Comparison of ENCODE assay signal across 10 cellular contexts in the genomic region with DNA sequence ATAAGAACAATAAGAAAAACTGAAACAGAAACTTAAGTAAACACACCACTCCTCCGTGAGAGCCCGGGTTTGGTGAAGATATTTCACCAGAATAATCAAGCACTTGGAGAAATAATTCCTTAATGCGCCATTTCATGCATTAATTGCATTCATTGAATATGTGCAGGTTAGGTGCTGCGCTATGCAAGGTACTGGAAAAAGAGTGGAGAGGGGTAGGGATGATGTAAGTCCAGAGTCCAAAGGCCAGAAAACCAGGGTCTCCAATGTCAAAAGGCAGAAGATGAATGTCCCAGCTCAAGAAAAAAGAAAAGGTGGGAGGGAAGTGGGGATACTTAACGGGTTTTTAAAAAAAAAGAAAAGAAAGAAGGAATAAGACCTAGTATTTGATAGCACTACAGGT. TPM values are rescaled to one million over a fixed set of nuclear protein-coding genes. Genes with fewer than 3 reads are reported as not detected.
DNase-seq lines count a peak whose midpoint lies in the region; ATAC-seq, FAIRE-seq and TF ChIP-seq lines count a peak whose summit lies in the region.
"Had no signal": no experiment of that assay in that cellular context is flagged by ENCODE, and none has a peak within 500 bp of the region (broad histone marks: within the 10 kb centered on the region; RNA-seq: fewer than 3 reads in every experiment).

No MANE protein-coding gene starts in this region.

- H3K27ac Mint-ChIP-seq in stimulated activated naive B cell treated with anti-CD40 and anti-IgM and Interleukin-4, amounts not matched to agents 10 μg/mL and 1 μg/mL and 100 μg/mL, for 72 hours = no peak overlapping the region
- H3K27ac Mint-ChIP-seq: stimulated activated naive CD8-positive, alpha-beta T cell treated with anti-CD3 and anti-CD28 coated beads, Interleukin-15, amount 100 ng/mL, for 72 hours had no signal

- no peak for ATAC-seq in stimulated activated naive B cell treated with anti-CD40 and anti-IgM and Interleukin-4, amounts not matched to agents 10 μg/mL and 1 μg/mL and 100 μg/mL, for 72 hours (replicated peaks)
- no peak for ATAC-seq in GM18867 (IDR thresholded peaks at IDR 0.05; ENCODE audit: unreplicated experiment)

- peaks cover 2 to 8% of the 10 kb centered on the region in 2 donors for H3K36me3 Mint-ChIP-seq in stimulated activated naive B cell treated with anti-CD40 and anti-IgM and Interleukin-4, amounts not matched to agents 10 μg/mL and 1 μg/mL and 100 μg/mL, for 72 hours

- CTCF ChIA-PET in endothelial cell of umbilical vein (lab: Charles Lee) = interaction anchor here (1.2 kb wide), 1 partner anchor 55 kb away, joined by 5 read pairs; no protein-coding TSS in a partner anchor

- POLR2A ChIA-PET in endothelial cell of umbilical vein (lab: Charles Lee) = no interaction called here

- no peak for FAIRE-seq in endothelial cell of umbilical vein (lab: Jason Lieb, UNC)

- H3K79me2 ChIP-seq in endothelial cell of umbilical vein (ENCODE audit: control insufficient read depth, insufficient read depth, low read length) = no peaks in the 10 kb centered on the region
- peaks cover 34% of the 10 kb centered on the region for H3K79me2 ChIP-seq in osteoblast (ENCODE audit: insufficient read depth, low read length)

- H3K4me1 ChIP-seq in endothelial cell of umbilical vein (ENCODE audit: control insufficient read depth, extremely low read depth, insufficient read depth, low read length) = peaks cover 3% of the 10 kb centered on the region
- H3K4me1 ChIP-seq in osteoblast (ENCODE audit: insufficient read depth, low read length) = no peaks in the 10 kb centered on the region
- H3K4me1 ChIP-seq: Caco-2 had no signal

- no peak overlapping the region for H3K9ac ChIP-seq in endothelial cell of umbilical vein (replicated peaks; ENCODE audit: extremely low read depth, insufficient read depth, low read length)

- DNase-seq in AG08396 (ENCODE audit: low spot score) (peak; percentile 12), LNCaP clone FGC (ENCODE audit: low read depth) (no peak), endothelial cell of umbilical vein (ENCODE audit: low read depth, low spot score) (no peak), osteoblast (ENCODE audit: insufficient read length, low spot score, missing footprints) (no peak)
- DNase-seq in activated CD8-positive, alpha-beta memory T cell treated with anti-CD3 and anti-CD28 coated beads, Interleukin-2, amount 50 U/mL, for 48 hours = no peak
- DNase-seq in stimulated activated naive B cell treated with anti-CD40 and anti-IgM and Interleukin-4, amounts not matched to agents 10 μg/mL and 1 μg/mL and 100 μg/mL, for 72 hours = no peak
- no peak for DNase-seq in stimulated activated CD4-positive, alpha-beta T cell treated with anti-CD3 and anti-CD28 coated beads, Interleukin-4, amount 100 ng/mL, for 1 hour
- DNase-seq: Caco-2 had no signal

- H3K36me3 ChIP-seq in endothelial cell of umbilical vein (ENCODE audit: control insufficient read depth in 2 of 2, extremely low read depth in 1 of 2, insufficient read depth in 2 of 2, low read length in 2 of 2) (no peaks in the 10 kb centered on the region), osteoblast (ENCODE audit: insufficient read depth, low read length) (no peaks in the 10 kb centered on the region)

- peaks cover 4 to 5% of the 10 kb centered on the region in 2 donors for H3K9me3 Mint-ChIP-seq in stimulated activated naive B cell treated with anti-CD40 and anti-IgM and Interleukin-4, amounts not matched to agents 10 μg/mL and 1 μg/mL and 100 μg/mL, for 72 hours

- H3K9me3 ChIP-seq in endothelial cell of umbilical vein (replicated peaks; ENCODE audit: control insufficient read depth, insufficient read depth, low read length) (no peaks in the 10 kb centered on the region), osteoblast (ENCODE audit: low read depth, low read length) (peaks cover 15% of the 10 kb centered on the region)

- H3K27ac ChIP-seq in endothelial cell of umbilical vein (ENCODE audit: insufficient read depth, low read depth, low read length) (no peak overlapping the region), osteoblast (ENCODE audit: low read depth, low read length) (peak overlapping the region; percentile 88)

- dilution Hi-C loops in endothelial cell of umbilical vein (cut with MboI; ENCODE audit: extremely low pct_ligation_motif_present, low sequenced_read_pairs) = no loop called here

- intact Hi-C loops in endothelial cell of umbilical vein (cut with micrococcal nuclease) = loop anchor here (10.0 kb wide), 1 partner anchor 98 kb away; the partner anchor contains the start of gene SLC31A2

- H3K4me3 ChIP-seq in LNCaP clone FGC (ENCODE audit: low read depth, low read length) (peak overlapping the region; percentile 84), endothelial cell of umbilical vein (replicated peaks in 1 of 3; ENCODE audit: insufficient read depth in 1 of 3, low read depth in 1 of 3, low read length in 3 of 3) (peak overlapping the region; percentile 56 to 73 (median 68)), osteoblast (ENCODE audit: insufficient read depth, low read length) (peak overlapping the region; percentile 83)

- no peak for TF ChIP-seq CTCF in LNCaP clone FGC (IDR thresholded peaks at IDR 0.05; ENCODE audit: control insufficient read depth, extremely low read depth, insufficient read depth)
- TF ChIP-seq CTCF in endothelial cell of umbilical vein (IDR thresholded peaks at IDR 0.05; ENCODE audit: extremely low read depth in 1 of 2, insufficient read depth in 1 of 2, low read depth in 1 of 2, low read length in 2 of 2) = no peak
- TF ChIP-seq CTCF in osteoblast (IDR thresholded peaks at IDR 0.05; ENCODE audit: extremely low read depth, low read depth, low read length) = no peak

- no peaks in the 10 kb centered on the region for H3K9me1 ChIP-seq in endothelial cell of umbilical vein (replicated peaks; ENCODE audit: control insufficient read depth, extremely low read depth, insufficient read depth, low read length)

- no peak for TF ChIP-seq POLR2A in endothelial cell of umbilical vein (IDR thresholded peaks at IDR 0.05; ENCODE audit: low read depth, low read length)

- H3K4me2 ChIP-seq in endothelial cell of umbilical vein (ENCODE audit: insufficient read depth, low read length) (peak overlapping the region; percentile 80), osteoblast (ENCODE audit: insufficient read depth, low read length) (peak overlapping the region; percentile 81)

- H3K4me3 Mint-ChIP-seq in stimulated activated naive B cell treated with anti-CD40 and anti-IgM and Interleukin-4, amounts not matched to agents 10 μg/mL and 1 μg/mL and 100 μg/mL, for 72 hours = no peak overlapping the region
- H3K4me3 Mint-ChIP-seq: stimulated activated naive CD8-positive, alpha-beta T cell treated with anti-CD3 and anti-CD28 coated beads, Interleukin-15, amount 100 ng/mL, for 72 hours had no signal

- H3K4me1 Mint-ChIP-seq in stimulated activated naive B cell treated with anti-CD40 and anti-IgM and Interleukin-4, amounts not matched to agents 10 μg/mL and 1 μg/mL and 100 μg/mL, for 72 hours = peaks cover 0 to 3% of the 10 kb centered on the region in 2 donors
- H3K4me1 Mint-ChIP-seq: stimulated activated naive CD8-positive, alpha-beta T cell treated with anti-CD3 and anti-CD28 coated beads, Interleukin-15, amount 100 ng/mL, for 72 hours had no signal

- H2AFZ ChIP-seq in endothelial cell of umbilical vein (ENCODE audit: low read depth, low read length) (peak overlapping the region; percentile 34), osteoblast (ENCODE audit: low read length) (peak overlapping the region; percentile 93)

- peaks cover 11 to 12% of the 10 kb centered on the region in 2 donors for H3K27me3 Mint-ChIP-seq in stimulated activated naive B cell treated with anti-CD40 and anti-IgM and Interleukin-4, amounts not matched to agents 10 μg/mL and 1 μg/mL and 100 μg/mL, for 72 hours
- H3K27me3 Mint-ChIP-seq: stimulated activated naive CD8-positive, alpha-beta T cell treated with anti-CD3 and anti-CD28 coated beads, Interleukin-15, amount 100 ng/mL, for 72 hours had no signal

- H3K27me3 ChIP-seq in endothelial cell of umbilical vein (ENCODE audit: control insufficient read depth in 2 of 2, insufficient read depth in 2 of 2, low read length in 2 of 2) (peaks cover 2 to 13% of the 10 kb centered on the region in 2 experiments), osteoblast (ENCODE audit: insufficient read depth, low read length) (peaks cover 20% of the 10 kb centered on the region)

- BruUV-seq in endothelial cell of umbilical vein (replicated peaks; lab: Mats Ljungman, UMichigan) = no TSS peak

- H4K20me1 ChIP-seq in endothelial cell of umbilical vein (replicated peaks; ENCODE audit: control insufficient read depth, extremely low read depth, insufficient read depth, low read length) (no peaks in the 10 kb centered on the region), osteoblast (ENCODE audit: insufficient read depth, low read length) (no peaks in the 10 kb centered on the region)

TF ChIP-seq in endothelial cell of umbilical vein, 7 proteins besides CTCF, POLR2A, EP300 and RAD21:
- TF ChIP-seq FOS (IDR thresholded peaks at IDR 0.05; ENCODE audit: borderline replicate concordance, insufficient read depth, low read length) (no peak), EZH2 (IDR thresholded peaks at IDR 0.05; ENCODE audit: borderline replicate concordance, low read depth, low read length, severe bottlenecking) (no peak), MYC (IDR thresholded peaks at IDR 0.05; ENCODE audit: low read depth, low read length) (no peak), POLR2AphosphoS5 (IDR thresholded peaks at IDR 0.05; ENCODE audit: insufficient read depth, low read depth, low read length) (no peak)

RNA-seq across cellular contexts. Expression of gene ZFP37, which starts 0.7 kb away (rescaled TPM):
- total RNA-seq in endothelial cell of umbilical vein = 1.3 and 1.6 TPM in 2 replicates
- 0.13 and 0.21 TPM in 2 replicates for polyA plus RNA-seq in endothelial cell of umbilical vein
- polyA plus RNA-seq in endothelial cell of umbilical vein (2011; cell fraction: cytosol; rRNA removed) = 0.32 and 0.39 TPM in 2 replicates
- polyA plus RNA-seq in endothelial cell of umbilical vein (2011; cell fraction: nucleus; rRNA removed) = 0.55 and 0.87 TPM in 2 replicates
- polyA plus RNA-seq in endothelial cell of umbilical vein (2012) = 0.27 and 0.72 TPM in 2 replicates
- polyA minus RNA-seq in endothelial cell of umbilical vein = 0.38 and 0.39 TPM in 2 replicates
- 0.92 TPM for polyA minus RNA-seq in endothelial cell of umbilical vein (2011; cell fraction: cytosol; rRNA and poly(A)+ RNA removed)
- polyA minus RNA-seq in endothelial cell of umbilical vein (2011; cell fraction: nucleus; rRNA and poly(A)+ RNA removed) = 0.72 and 1.1 TPM in 2 replicates
- total RNA-seq in osteoblast = 3.2 and 3.3 TPM in 2 replicates
- total RNA-seq: Caco-2 had no signal

RNA-seq across cellular contexts. Expression of gene ZNF883, which starts 45.2 kb away (rescaled TPM):
- total RNA-seq in endothelial cell of umbilical vein (not detected in 2 replicates), osteoblast (7.2 and 7.7 TPM in 2 replicates)
- polyA plus RNA-seq in endothelial cell of umbilical vein = 0.11 and 0.15 TPM in 2 replicates
- polyA plus RNA-seq in endothelial cell of umbilical vein (2011; cell fraction: cytosol; rRNA removed) = 0.13 and 0.23 TPM in 2 replicates
- 0.20 and 0.39 TPM in 2 replicates for polyA plus RNA-seq in endothelial cell of umbilical vein (2011; cell fraction: nucleus; rRNA removed)
- 0.19 TPM in 1 of 2 replicates, not detected in the other for polyA plus RNA-seq in endothelial cell of umbilical vein (2012)
- 0.12 TPM in 1 of 2 replicates, not detected in the other for polyA minus RNA-seq in endothelial cell of umbilical vein
- polyA minus RNA-seq in endothelial cell of umbilical vein (2011; cell fraction: cytosol; rRNA and poly(A)+ RNA removed) = 1.3 TPM
- polyA minus RNA-seq in endothelial cell of umbilical vein (2011; cell fraction: nucleus; rRNA and poly(A)+ RNA removed) = not detected in 2 replicates
- total RNA-seq: Caco-2 had no signal
